ENCODE assay signal across 17 cellular contexts in genomic region chr1:3017440-3018050, GRCh38. TPM values are rescaled to one million over a fixed set of nuclear protein-coding genes. Genes with fewer than 3 reads are reported as not detected.
"Had no signal": no experiment of that assay in that cellular context is flagged by ENCODE, and none has a peak within 500 bp of the region (broad histone marks: within the 10 kb centered on the region; RNA-seq: fewer than 3 reads in every experiment).

No MANE protein-coding gene starts in this region.

- H3K4me3 ChIP-seq: psoas muscle, uterus had no signal

- H3K36me3 ChIP-seq: uterus had no signal

- FAIRE-seq: TTC549 had no signal

- H3K27ac ChIP-seq: psoas muscle, uterus had no signal

- H3K4me1 ChIP-seq: psoas muscle, uterus had no signal

- DNase-seq: activated CD8-positive, alpha-beta memory T cell treated with anti-CD3 and anti-CD28 coated beads, Interleukin-2, amount 10 ng/mL, durations not matched to agents 7 days and 5 days; amniotic stem cell; cerebellar nuclear complex; dermis blood vessel endothelial cell; endodermal cell; hippocampal formation; nucleus accumbens; psoas muscle; stimulated activated CD4-positive, alpha-beta T cell treated with anti-CD3 and anti-CD28 coated beads, Interleukin-4, amount 100 ng/mL, for 24 hours had no signal

- H3K9me3 ChIP-seq: psoas muscle, uterus had no signal

- ATAC-seq: activated CD8-positive, alpha-beta memory T cell treated with anti-CD3 and anti-CD28 coated beads, Interleukin-2, amount 10 ng/mL, durations not matched to agents 7 days and 5 days; activated naive CD4-positive, alpha-beta T cell treated with anti-CD3 and anti-CD28 coated beads, Interleukin-2, amount 50 U/mL, for 72 hours; naive thymus-derived CD8-positive, alpha-beta T cell; psoas muscle had no signal

RNA-seq across cellular contexts. Expression of gene ACTRT2, which starts 3.7 kb away (rescaled TPM):
- total RNA-seq: activated CD8-positive, alpha-beta memory T cell treated with anti-CD3 and anti-CD28 coated beads, Interleukin-2, amount 10 ng/mL, durations not matched to agents 7 days and 5 days; activated naive CD4-positive, alpha-beta T cell treated with anti-CD3 and anti-CD28 coated beads, Interleukin-2, amount 50 U/mL, for 72 hours; dermis blood vessel endothelial cell; endodermal cell; lung microvascular endothelial cell; mononuclear cell; naive thymus-derived CD8-positive, alpha-beta T cell; psoas muscle; temporal lobe; uterus had no signal
- polyA plus RNA-seq: esophagus; naive thymus-derived CD8-positive, alpha-beta T cell; psoas muscle had no signal

RNA-seq across cellular contexts. Expression of gene PRDM16, which starts 51.5 kb away (rescaled TPM):
- total RNA-seq: activated CD8-positive, alpha-beta memory T cell treated with anti-CD3 and anti-CD28 coated beads, Interleukin-2, amount 10 ng/mL, durations not matched to agents 7 days and 5 days; dermis blood vessel endothelial cell; lung microvascular endothelial cell; mononuclear cell; naive thymus-derived CD8-positive, alpha-beta T cell had no signal
- polyA plus RNA-seq: naive thymus-derived CD8-positive, alpha-beta T cell had no signal
